ENCODE assay signal across 11 cellular contexts in genomic region chr2:239279508-239280295, GRCh38.
DNase-seq lines count a peak whose midpoint lies in the region; ATAC-seq and TF ChIP-seq lines count a peak whose summit lies in the region.
"Had no signal": no experiment of that assay in that cellular context is flagged by ENCODE, and none has a peak within 500 bp of the region (broad histone marks: within the 10 kb centered on the region; RNA-seq: fewer than 3 reads in every experiment).

No MANE protein-coding gene starts in this region.

- no peak overlapping the region for H3K4me3 Mint-ChIP-seq in activated naive CD4-positive, alpha-beta T cell treated with anti-CD3 and anti-CD28 coated beads for 36 hours
- H3K4me3 Mint-ChIP-seq in type B pancreatic cell: no peak overlapping the region
- no peak overlapping the region for H3K4me3 Mint-ChIP-seq in stimulated activated effector memory CD8-positive, alpha-beta T cell treated with anti-CD3 and anti-CD28 coated beads, Interleukin-12 subunit alpha, Interleukin-12 subunit beta, amount 100 ng/mL, for 72 hours

- H3K36me3 ChIP-seq in adipocyte (ENCODE audit: control insufficient read depth, insufficient read depth, low read length, severe bottlenecking): no peaks in the 10 kb centered on the region

- DNase-seq in activated naive CD4-positive, alpha-beta T cell treated with anti-CD3 and anti-CD28 coated beads, Interleukin-2, amount 50 U/mL, for 72 hours (ENCODE audit: low spot score in 2 of 2): no peak
- DNase-seq in activated naive CD4-positive, alpha-beta T cell treated with anti-CD3 and anti-CD28 coated beads for 36 hours: no peak
- DNase-seq in adipocyte (ENCODE audit: low read depth) (no peak), left lobe of liver (ENCODE audit: low spot score) (peak; percentile 41), type B pancreatic cell (ENCODE audit: extremely low spot score, unreplicated experiment) (peak; percentile 58), cerebellar cortex (ENCODE audit: low spot score) (no peak)
- no peak for DNase-seq in stimulated activated effector memory CD8-positive, alpha-beta T cell treated with anti-CD3 and anti-CD28 coated beads, Interleukin-12 subunit alpha, Interleukin-12 subunit beta, amount 100 ng/mL, for 72 hours (ENCODE audit: low spot score in 2 of 2)
- DNase-seq: KG1, NCI-H524 had no signal

- intact Hi-C loops in activated naive CD4-positive, alpha-beta T cell treated with anti-CD3 and anti-CD28 coated beads for 36 hours (cut with micrococcal nuclease): no loop called here

- peaks cover 45% of the 10 kb centered on the region for H3K4me1 ChIP-seq in adipocyte (ENCODE audit: control insufficient read depth, insufficient read depth, low read length)

- no peaks in the 10 kb centered on the region for H3K9me3 Mint-ChIP-seq in activated naive CD4-positive, alpha-beta T cell treated with anti-CD3 and anti-CD28 coated beads, Interleukin-2, amount 50 U/mL, for 72 hours
- H3K9me3 Mint-ChIP-seq in activated naive CD4-positive, alpha-beta T cell treated with anti-CD3 and anti-CD28 coated beads for 36 hours: no peaks in the 10 kb centered on the region
- no peaks in the 10 kb centered on the region for H3K9me3 Mint-ChIP-seq in type B pancreatic cell
- H3K9me3 Mint-ChIP-seq in stimulated activated effector memory CD8-positive, alpha-beta T cell treated with anti-CD3 and anti-CD28 coated beads, Interleukin-12 subunit alpha, Interleukin-12 subunit beta, amount 100 ng/mL, for 72 hours: no peaks in the 10 kb centered on the region

- peak overlapping the region; percentile 6 for H3K4me3 ChIP-seq in adipocyte (ENCODE audit: low read length)
- H3K4me3 ChIP-seq: lung had no signal

- peaks cover 0 to 4% of the 10 kb centered on the region in 2 donors for H3K36me3 Mint-ChIP-seq in activated naive CD4-positive, alpha-beta T cell treated with anti-CD3 and anti-CD28 coated beads, Interleukin-2, amount 50 U/mL, for 72 hours
- H3K36me3 Mint-ChIP-seq in activated naive CD4-positive, alpha-beta T cell treated with anti-CD3 and anti-CD28 coated beads for 36 hours (ENCODE audit: low read depth): no peaks in the 10 kb centered on the region
- H3K36me3 Mint-ChIP-seq in type B pancreatic cell: no peaks in the 10 kb centered on the region
- H3K36me3 Mint-ChIP-seq in stimulated activated effector memory CD8-positive, alpha-beta T cell treated with anti-CD3 and anti-CD28 coated beads, Interleukin-12 subunit alpha, Interleukin-12 subunit beta, amount 100 ng/mL, for 72 hours: peaks cover 5% of the 10 kb centered on the region

- no peak for ATAC-seq in activated naive CD4-positive, alpha-beta T cell treated with anti-CD3 and anti-CD28 coated beads, Interleukin-2, amount 50 U/mL, for 72 hours
- no peak for ATAC-seq in left lobe of liver
- ATAC-seq in stimulated activated effector memory CD8-positive, alpha-beta T cell treated with anti-CD3 and anti-CD28 coated beads, Interleukin-12 subunit alpha, Interleukin-12 subunit beta, amount 100 ng/mL, for 72 hours: no peak
- no peak for ATAC-seq in GM19463 (IDR thresholded peaks at IDR 0.05; ENCODE audit: unreplicated experiment)

- no peaks in the 10 kb centered on the region for H3K27me3 ChIP-seq in adipocyte (replicated peaks; ENCODE audit: control insufficient read depth, insufficient read depth, low read length)

- H3K27ac Mint-ChIP-seq in activated naive CD4-positive, alpha-beta T cell treated with anti-CD3 and anti-CD28 coated beads, Interleukin-2, amount 50 U/mL, for 72 hours: peak overlapping the region; percentile 69 to 96
- H3K27ac Mint-ChIP-seq in activated naive CD4-positive, alpha-beta T cell treated with anti-CD3 and anti-CD28 coated beads for 36 hours: no peak overlapping the region
- H3K27ac Mint-ChIP-seq in type B pancreatic cell: no peak overlapping the region
- H3K27ac Mint-ChIP-seq in stimulated activated effector memory CD8-positive, alpha-beta T cell treated with anti-CD3 and anti-CD28 coated beads, Interleukin-12 subunit alpha, Interleukin-12 subunit beta, amount 100 ng/mL, for 72 hours: no peak overlapping the region

- H3K9ac ChIP-seq in adipocyte (ENCODE audit: low read length): peak overlapping the region; percentile 53

- peaks cover 37% of the 10 kb centered on the region for H3K4me1 Mint-ChIP-seq in activated naive CD4-positive, alpha-beta T cell treated with anti-CD3 and anti-CD28 coated beads for 36 hours (ENCODE audit: low read depth)
- peaks cover 20% of the 10 kb centered on the region for H3K4me1 Mint-ChIP-seq in type B pancreatic cell (ENCODE audit: unreplicated experiment)
- peaks cover 34% of the 10 kb centered on the region for H3K4me1 Mint-ChIP-seq in stimulated activated effector memory CD8-positive, alpha-beta T cell treated with anti-CD3 and anti-CD28 coated beads, Interleukin-12 subunit alpha, Interleukin-12 subunit beta, amount 100 ng/mL, for 72 hours

- CTCF ChIA-PET in activated naive CD4-positive, alpha-beta T cell treated with anti-CD3 and anti-CD28 coated beads for 36 hours (lab: Charles Lee): interaction anchor here (0.8 kb wide), 1 partner anchor 16 kb away, joined by 3 read pairs; no protein-coding TSS in a partner anchor

- TF ChIP-seq CTCF in type B pancreatic cell (conservative IDR thresholded peaks at IDR 0.05): no peak

- peaks cover 4% of the 10 kb centered on the region for H3K27me3 Mint-ChIP-seq in activated naive CD4-positive, alpha-beta T cell treated with anti-CD3 and anti-CD28 coated beads for 36 hours (ENCODE audit: low read depth)
- no peaks in the 10 kb centered on the region for H3K27me3 Mint-ChIP-seq in type B pancreatic cell

- no peaks in the 10 kb centered on the region for H3K9me3 ChIP-seq in adipocyte (ENCODE audit: control insufficient read depth, low read length)

Comparison
In these comparisons a context has a peak if more than half of its experiments do, and no peak if none do; other contexts are left out.
1. H3K27ac Mint-ChIP-seq: peak in activated naive CD4-positive, alpha-beta T cell treated with anti-CD3 and anti-CD28 coated beads, Interleukin-2, amount 50 U/mL, for 72 hours (2 of 2); none in activated naive CD4-positive, alpha-beta T cell treated with anti-CD3 and anti-CD28 coated beads for 36 hours (single experiment), type B pancreatic cell (single experiment) and stimulated activated effector memory CD8-positive, alpha-beta T cell treated with anti-CD3 and anti-CD28 coated beads, Interleukin-12 subunit alpha, Interleukin-12 subunit beta, amount 100 ng/mL, for 72 hours (single experiment).
2. DNase-seq: peak in left lobe of liver (single experiment) and type B pancreatic cell (single experiment); none in activated naive CD4-positive, alpha-beta T cell treated with anti-CD3 and anti-CD28 coated beads, Interleukin-2, amount 50 U/mL, for 72 hours (0 of 2), activated naive CD4-positive, alpha-beta T cell treated with anti-CD3 and anti-CD28 coated beads for 36 hours (single experiment), adipocyte (single experiment), stimulated activated effector memory CD8-positive, alpha-beta T cell treated with anti-CD3 and anti-CD28 coated beads, Interleukin-12 subunit alpha, Interleukin-12 subunit beta, amount 100 ng/mL, for 72 hours (0 of 2) and cerebellar cortex (single experiment).